In genomic region chr6:89525786-89526562, GRCh38 we compare ENCODE assay signal across 17 cellular contexts.
A peak's percentile ranks its signal among the peaks of the same experiment; 100 is the strongest.
DNase-seq lines count a peak whose midpoint lies in the region; ATAC-seq and TF ChIP-seq lines count a peak whose summit lies in the region.
"Had no signal": no experiment of that assay in that cellular context is flagged by ENCODE, and none has a peak within 500 bp of the region (broad histone marks: within the 10 kb centered on the region; RNA-seq: fewer than 3 reads in every experiment).

No MANE protein-coding gene starts in this region.

- peaks cover 7 to 57% of the 10 kb centered on the region in 2 donors for H3K4me1 ChIP-seq in thoracic aorta (ENCODE audit: control insufficient read depth in 1 of 2, low read depth in 2 of 2)
- H3K4me1 ChIP-seq in body of pancreas, result no peaks in the 10 kb centered on the region

- no peaks in the 10 kb centered on the region for H3K9me3 Mint-ChIP-seq in type B pancreatic cell

- peaks cover 11% of the 10 kb centered on the region for H3K36me3 Mint-ChIP-seq in type B pancreatic cell

- no peaks in the 10 kb centered on the region for H3K4me1 Mint-ChIP-seq in type B pancreatic cell (ENCODE audit: unreplicated experiment)

- H3K9me3 ChIP-seq in thoracic aorta, result no peaks in the 10 kb centered on the region
- H3K9me3 ChIP-seq in body of pancreas, result no peaks in the 10 kb centered on the region
- H3K9me3 ChIP-seq: BLaER1 treated with 17β-estradiol and CSF1 and Interleukin-3, amounts not matched to agents 10 nM and 100 nM; HAP-1 had no signal

- no peak overlapping the region for H3K4me3 Mint-ChIP-seq in type B pancreatic cell

- H3K36me3 ChIP-seq in thoracic aorta (no peaks in the 10 kb centered on the region), body of pancreas (replicated peaks in 1 of 2; ENCODE audit: insufficient read depth in 1 of 2, low read depth in 2 of 2) (no peaks in the 10 kb centered on the region)
- H3K36me3 ChIP-seq: BLaER1 treated with 17β-estradiol and CSF1 and Interleukin-3, amounts not matched to agents 10 nM and 100 nM; HAP-1 had no signal

- H3K27ac Mint-ChIP-seq in type B pancreatic cell, result no peak overlapping the region

- TF ChIP-seq POLR2A in body of pancreas (IDR thresholded peaks at IDR 0.05), result no peak

- H3K27me3 ChIP-seq in thoracic aorta (replicated peaks; ENCODE audit: insufficient read depth) (no peaks in the 10 kb centered on the region), body of pancreas (no peaks in the 10 kb centered on the region)
- H3K27me3 ChIP-seq: BLaER1 treated with 17β-estradiol and CSF1 and Interleukin-3, amounts not matched to agents 10 nM and 100 nM had no signal

- WGBS in body of pancreas, 2 donors, result 92 to 94% methylated on average over 4 of the region's 4 CpGs

- H3K27ac ChIP-seq in thoracic aorta, result peak overlapping the region; percentile 55 to 58
- H3K27ac ChIP-seq in body of pancreas, result no peak overlapping the region
- H3K27ac ChIP-seq: 22Rv1; BLaER1 treated with 17β-estradiol and CSF1 and Interleukin-3, amounts not matched to agents 10 nM and 100 nM had no signal

- peak; percentile 22 for DNase-seq in NCI-H748 (lab: John Stamatoyannopoulos, UW; ENCODE audit: unreplicated experiment)
- DNase-seq in NCI-H748 treated with DMSO at 0.1 percent for 48 hours (lab: John Stamatoyannopoulos, UW), result no peak
- peak; percentile 43 for DNase-seq in NCI-H69 (lab: John Stamatoyannopoulos, UW)
- DNase-seq in cerebellum (ENCODE audit: low spot score), result peak; percentile 23
- no peak for DNase-seq in thoracic aorta (ENCODE audit: low spot score)
- DNase-seq in body of pancreas, result no peak
- no peak for DNase-seq in type B pancreatic cell (ENCODE audit: extremely low spot score, unreplicated experiment)
- DNase-seq: IMR-90, NCI-H1092, NCI-H1694, NCI-H2107, NCI-H82, SIG-M5 had no signal

- intact Hi-C loops in body of pancreas (cut with DNase I), result no loop called here

- TF ChIP-seq CTCF in thoracic aorta (IDR thresholded peaks at IDR 0.05) (no peak), body of pancreas (IDR thresholded peaks at IDR 0.05) (no peak), type B pancreatic cell (conservative IDR thresholded peaks at IDR 0.05) (no peak)

- ATAC-seq in thoracic aorta (ENCODE audit: insufficient number of reproducible peaks, low FRiP score, low read depth), result no peak
- ATAC-seq in HG02763 (IDR thresholded peaks at IDR 0.05; ENCODE audit: unreplicated experiment), result no peak
- ATAC-seq in body of pancreas, result no peak

- no peaks in the 10 kb centered on the region for H3K27me3 Mint-ChIP-seq in type B pancreatic cell

- H3K4me3 ChIP-seq in thoracic aorta, result no peak overlapping the region
- no peak overlapping the region for H3K4me3 ChIP-seq in body of pancreas
- H3K4me3 ChIP-seq: BLaER1 treated with 17β-estradiol and CSF1 and Interleukin-3, amounts not matched to agents 10 nM and 100 nM; HAP-1 had no signal

Comparison
In these comparisons a context has a peak if more than half of its experiments do, and no peak if none do; other contexts are left out.
1. DNase-seq: peak in NCI-H748 (single experiment), NCI-H69 (single experiment) and cerebellum (single experiment); none in NCI-H748 treated with DMSO at 0.1 percent for 48 hours (single experiment), thoracic aorta (single experiment), body of pancreas (0 of 4) and type B pancreatic cell (single experiment).
2. H3K27ac ChIP-seq: peak in thoracic aorta (2 of 2); none in body of pancreas (0 of 4).